1 cellular context compared by ENCODE assay signal in genomic region chr1:111193712-111194480, GRCh38.
TF ChIP-seq lines count a peak whose summit lies in the region.

No MANE protein-coding gene starts in this region.

TF ChIP-seq in GM12878, 131 proteins besides CTCF, POLR2A, EP300 and RAD21:
- TF ChIP-seq ZNF24 (IDR thresholded peaks at IDR 0.05) (peak; percentile 52; the same call in 1 of the 2 replicates), REST (IDR thresholded peaks at IDR 0.05; ENCODE audit: low read depth, low read length) (no peak), RELA (IDR thresholded peaks at IDR 0.05; ENCODE audit: borderline replicate concordance, partially characterized antibody) (no peak), HDAC2 (IDR thresholded peaks at IDR 0.05) (no peak), PML (IDR thresholded peaks at IDR 0.05; ENCODE audit: low read length) (no peak)
